In the genomic region with DNA sequence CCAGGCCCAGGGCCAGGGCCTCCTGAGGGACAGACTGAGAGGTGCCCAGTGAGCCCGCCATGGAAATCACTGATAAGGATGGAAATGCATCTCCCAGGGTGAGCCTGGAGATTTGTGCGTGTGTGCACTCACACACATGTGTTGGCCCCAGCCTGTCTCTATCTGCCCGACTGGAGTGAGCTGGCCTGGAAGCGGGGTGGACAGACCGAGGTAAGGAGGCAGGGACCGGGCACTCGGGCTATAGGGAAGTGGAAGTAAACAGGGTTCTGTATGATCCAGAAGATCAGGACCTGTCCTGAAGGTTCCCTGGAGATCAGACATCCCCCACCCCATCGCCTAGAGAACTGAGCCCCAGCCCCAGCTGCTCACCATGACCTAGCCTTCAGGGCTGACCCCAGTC, we compare ENCODE assay signal across 34 cellular contexts. TPM values are rescaled to one million over a fixed set of nuclear protein-coding genes. Genes with fewer than 3 reads are reported as not detected.
"Had no signal": no experiment of that assay in that cellular context is flagged by ENCODE, and none has a peak within 500 bp of the region (broad histone marks: within the 10 kb centered on the region; RNA-seq: fewer than 3 reads in every experiment).

No MANE protein-coding gene starts in this region.

- DNase-seq: activated CD4-positive, alpha-beta T cell treated with anti-CD3 and anti-CD28 coated beads, Interleukin-2, amount 10 ng/mL, durations not matched to agents 24 days and 14 days; activated CD4-positive, alpha-beta T cell treated with anti-CD3 and anti-CD28 coated beads, Interleukin-2, amount 50 U/mL, for 4 hours; activated CD8-positive, alpha-beta T cell treated with anti-CD3 and anti-CD28 coated beads for 36 hours; activated gamma-delta T cell; activated naive CD4-positive, alpha-beta T cell treated with Interleukin-2 at 50 U/mL for 16 hours; activated naive CD8-positive, alpha-beta T cell treated with anti-CD3 and anti-CD28 coated beads, Interleukin-2, amount 10 ng/mL, durations not matched to agents 7 days and 5 days; activated T-cell treated with anti-CD3 and anti-CD28 coated beads, Interleukin-2, amount 50 U/mL, for 24 hours; adrenal gland; brain microvascular endothelial cell; central memory CD4-positive, alpha-beta T cell; Kasumi-1; MM.1S; MV-4-11; NCI-H1092; NCI-H1436 treated with DMSO at 0.1 percent for 48 hours; NCI-H1694 treated with DMSO at 0.1 percent for 48 hours; NCI-H2029; NCI-H345; NCI-H524 treated with DMSO at 0.1 percent for 48 hours; NCI-H748 treated with DMSO at 0.1 percent for 48 hours; NK-92 treated with Interleukin-12 subunit alpha and Interleukin-12 subunit beta, amount 100 ng/mL, for 24 hours; PC-3; SIG-M5; T1000; WERI-Rb-1 had no signal

- H3K4me3 ChIP-seq: adrenal gland, Peyer's patch had no signal

- H3K4me1 ChIP-seq: adrenal gland, Peyer's patch had no signal

- H3K27ac Mint-ChIP-seq: activated CD4-positive, alpha-beta T cell treated with anti-CD3 and anti-CD28 coated beads, Interleukin-2, amount 10 ng/mL, durations not matched to agents 24 days and 14 days; activated CD8-positive, alpha-beta T cell treated with anti-CD3 and anti-CD28 coated beads for 36 hours; activated naive CD4-positive, alpha-beta T cell treated with anti-CD3 and anti-CD28 coated beads, Interleukin-2, amount 50 U/mL, for 24 hours; activated naive CD8-positive, alpha-beta T cell treated with anti-CD3 and anti-CD28 coated beads, Interleukin-2, amount 10 ng/mL, durations not matched to agents 7 days and 5 days; activated T-cell treated with anti-CD3 and anti-CD28 coated beads, Interleukin-2, amount 50 U/mL, for 24 hours; activated T-helper 2 cell treated with anti-CD3 and anti-CD28 coated beads, Interferon-gamma antibody, Interleukin-2, Interleukin-4, amounts not matched to agents 10 μg/mL and 5 μg/mL and 100 μg/mL, durations not matched to agents 14 hours and 24 hours and 36 hours had no signal

- H3K36me3 Mint-ChIP-seq: activated naive CD4-positive, alpha-beta T cell treated with anti-CD3 and anti-CD28 coated beads, Interleukin-2, amount 50 U/mL, for 24 hours; activated naive CD8-positive, alpha-beta T cell treated with anti-CD3 and anti-CD28 coated beads, Interleukin-2, amount 10 ng/mL, durations not matched to agents 7 days and 5 days had no signal

- ATAC-seq: activated CD8-positive, alpha-beta T cell treated with anti-CD3 and anti-CD28 coated beads for 36 hours; PC-3; Right ventricle myocardium inferior had no signal

- H3K4me3 Mint-ChIP-seq: activated CD4-positive, alpha-beta T cell treated with anti-CD3 and anti-CD28 coated beads, Interleukin-2, amount 10 ng/mL, durations not matched to agents 24 days and 14 days; activated CD8-positive, alpha-beta T cell treated with anti-CD3 and anti-CD28 coated beads for 36 hours; activated naive CD4-positive, alpha-beta T cell treated with anti-CD3 and anti-CD28 coated beads, Interleukin-2, amount 50 U/mL, for 24 hours; activated naive CD8-positive, alpha-beta T cell treated with anti-CD3 and anti-CD28 coated beads, Interleukin-2, amount 10 ng/mL, durations not matched to agents 7 days and 5 days; activated T-cell treated with anti-CD3 and anti-CD28 coated beads, Interleukin-2, amount 50 U/mL, for 24 hours had no signal

- H3K9me3 Mint-ChIP-seq: activated CD4-positive, alpha-beta T cell treated with anti-CD3 and anti-CD28 coated beads, Interleukin-2, amount 10 ng/mL, durations not matched to agents 24 days and 14 days; activated CD8-positive, alpha-beta T cell treated with anti-CD3 and anti-CD28 coated beads for 36 hours; activated naive CD4-positive, alpha-beta T cell treated with anti-CD3 and anti-CD28 coated beads, Interleukin-2, amount 50 U/mL, for 24 hours; activated naive CD8-positive, alpha-beta T cell treated with anti-CD3 and anti-CD28 coated beads, Interleukin-2, amount 10 ng/mL, durations not matched to agents 7 days and 5 days; activated T-cell treated with anti-CD3 and anti-CD28 coated beads, Interleukin-2, amount 50 U/mL, for 24 hours; activated T-helper 2 cell treated with anti-CD3 and anti-CD28 coated beads, Interferon-gamma antibody, Interleukin-2, Interleukin-4, amounts not matched to agents 10 μg/mL and 5 μg/mL and 100 μg/mL, durations not matched to agents 14 hours and 24 hours and 36 hours had no signal

- H3K27ac ChIP-seq: adrenal gland, brain microvascular endothelial cell, Peyer's patch, RWPE1, WERI-Rb-1 had no signal

- H3K27me3 ChIP-seq: adrenal gland, Peyer's patch had no signal

- H3K9me3 ChIP-seq: adrenal gland, Peyer's patch had no signal

- H3K36me3 ChIP-seq: adrenal gland, brain microvascular endothelial cell, Peyer's patch, WERI-Rb-1 had no signal

RNA-seq across cellular contexts. Expression of gene GFI1B, which starts 17.4 kb away (rescaled TPM):
- total RNA-seq: activated CD4-positive, alpha-beta T cell treated with anti-CD3 and anti-CD28 coated beads, Interleukin-2, amount 10 ng/mL, durations not matched to agents 24 days and 14 days; activated CD8-positive, alpha-beta memory T cell treated with anti-CD3 and anti-CD28 coated beads for 36 hours; activated CD8-positive, alpha-beta T cell treated with anti-CD3 and anti-CD28 coated beads for 36 hours; activated naive CD8-positive, alpha-beta T cell treated with anti-CD3 and anti-CD28 coated beads, Interleukin-2, amount 10 ng/mL, durations not matched to agents 7 days and 5 days; activated T-helper 2 cell treated with anti-CD3 and anti-CD28 coated beads, Interferon-gamma antibody, Interleukin-2, Interleukin-4, amounts not matched to agents 10 μg/mL and 5 μg/mL and 100 μg/mL, durations not matched to agents 14 hours and 24 hours and 36 hours; NCI-H460; PC-3; T-helper 1 cell treated with Interleukin-12 subunit alpha and Interleukin-12 subunit beta and Interleukin-4 antibody, amounts not matched to agents 30 ng/mL and 1 ng/mL, for 36 hours; T-helper 2 cell treated with Interferon-gamma antibody and Interleukin-4, amounts not matched to agents 100 ng/mL and 5 ng/mL, for 36 hours had no signal
